19 cellular contexts compared by ENCODE assay signal in genomic region chr1:201827321-201828281, GRCh38. TPM values are rescaled to one million over a fixed set of nuclear protein-coding genes. Genes with fewer than 3 reads are reported as not detected.
A peak's percentile ranks its signal among the peaks of the same experiment; 100 is the strongest.
DNase-seq lines count a peak whose midpoint lies in the region; ATAC-seq, FAIRE-seq and TF ChIP-seq lines count a peak whose summit lies in the region.
"Had no signal": no experiment of that assay in that cellular context is flagged by ENCODE, and none has a peak within 500 bp of the region (broad histone marks: within the 10 kb centered on the region; RNA-seq: fewer than 3 reads in every experiment).

No MANE protein-coding gene starts in this region.

- peak overlapping the region; percentile 98 for H3K4me3 Mint-ChIP-seq in endodermal cell
- H3K4me3 Mint-ChIP-seq in osteocyte (ENCODE audit: unreplicated experiment) = no peak overlapping the region

- no peak for TF ChIP-seq POLR2A in transverse colon (IDR thresholded peaks at IDR 0.05)

- ATAC-seq in DND-41 (ENCODE audit: insufficient read depth, low read depth) (no peak), pancreas (no peak)

- no peak for TF ChIP-seq CTCF in DND-41 (IDR thresholded peaks at IDR 0.05; ENCODE audit: borderline replicate concordance, extremely low read depth, low read length, poor library complexity, severe bottlenecking)
- TF ChIP-seq CTCF in endodermal cell (conservative IDR thresholded peaks at IDR 0.05) = no peak
- TF ChIP-seq CTCF in osteocyte (IDR thresholded peaks at IDR 0.05) = no peak
- no peak for TF ChIP-seq CTCF in pancreas (IDR thresholded peaks at IDR 0.05)
- no peak for TF ChIP-seq CTCF in transverse colon (IDR thresholded peaks at IDR 0.05)

- no peak for FAIRE-seq in pancreas (lab: Jason Lieb, UNC)
- FAIRE-seq: G401.6, urothelium cell line had no signal

- no peaks in the 10 kb centered on the region for H3K9me3 ChIP-seq in DND-41 (ENCODE audit: insufficient read depth, low read length, severe bottlenecking)
- no peaks in the 10 kb centered on the region for H3K9me3 ChIP-seq in endodermal cell (ENCODE audit: control insufficient read depth, low read length)
- no peaks in the 10 kb centered on the region for H3K9me3 ChIP-seq in pancreas
- H3K9me3 ChIP-seq in transverse colon = no peaks in the 10 kb centered on the region
- H3K9me3 ChIP-seq: Peyer's patch had no signal

- intact Hi-C loops in pancreas (cut with DNase I) = no loop called here
- intact Hi-C loops in transverse colon (cut with DNase I; ENCODE audit: low total_unique reads) = no loop called here

- H3K27ac ChIP-seq in DND-41 (ENCODE audit: low read length) (no peak overlapping the region), endodermal cell (ENCODE audit: low read depth, low read length) (no peak overlapping the region), pancreas (no peak overlapping the region), transverse colon (no peak overlapping the region)
- H3K27ac ChIP-seq: Peyer's patch had no signal

- H3K4me3 ChIP-seq in DND-41 (ENCODE audit: low read depth in 1 of 2, low read length in 2 of 2) = peak overlapping the region in 1 of 2 experiments; percentile 98; a peak in 1 of 4 replicates
- peak overlapping the region; percentile 93 for H3K4me3 ChIP-seq in endodermal cell (ENCODE audit: low read length)
- no peak overlapping the region for H3K4me3 ChIP-seq in pancreas
- no peak overlapping the region for H3K4me3 ChIP-seq in transverse colon
- H3K4me3 ChIP-seq: Peyer's patch had no signal

- no peaks in the 10 kb centered on the region for H3K27me3 ChIP-seq in DND-41 (ENCODE audit: insufficient read depth, low read length, poor library complexity)
- no peaks in the 10 kb centered on the region for H3K27me3 ChIP-seq in endodermal cell (ENCODE audit: control insufficient read depth, insufficient read depth, low read length, poor library complexity, severe bottlenecking)
- no peaks in the 10 kb centered on the region for H3K27me3 ChIP-seq in pancreas
- H3K27me3 ChIP-seq in transverse colon = no peaks in the 10 kb centered on the region
- H3K27me3 ChIP-seq: Peyer's patch had no signal

- H3K27me3 Mint-ChIP-seq in endodermal cell (ENCODE audit: insufficient read depth) (no peaks in the 10 kb centered on the region), osteocyte (ENCODE audit: unreplicated experiment) (no peaks in the 10 kb centered on the region)
- H3K27me3 Mint-ChIP-seq: activated T-cell treated with anti-CD3 and anti-CD28 coated beads, Interleukin-2, amount 50 U/mL, for 24 hours; CD4-positive, alpha-beta memory T cell; IgD-negative memory B cell had no signal

- H3K9me3 Mint-ChIP-seq in endodermal cell (no peaks in the 10 kb centered on the region), osteocyte (ENCODE audit: unreplicated experiment) (no peaks in the 10 kb centered on the region)
- H3K9me3 Mint-ChIP-seq: activated T-cell treated with anti-CD3 and anti-CD28 coated beads, Interleukin-2, amount 50 U/mL, for 24 hours; CD4-positive, alpha-beta memory T cell; IgD-negative memory B cell had no signal

- H3K9ac ChIP-seq in DND-41 (ENCODE audit: low read depth, low read length) (peak overlapping the region; percentile 99; the same call in 1 of the 2 replicates), endodermal cell (ENCODE audit: extremely low read depth, low read length, poor library complexity, severe bottlenecking) (no peak overlapping the region)

- H4K20me1 ChIP-seq in DND-41 (ENCODE audit: insufficient read depth, low read length) = peaks cover 25% of the 10 kb centered on the region

- no peak for TF ChIP-seq EP300 in transverse colon (IDR thresholded peaks at IDR 0.05; ENCODE audit: low read depth)

- in situ Hi-C loops in transverse colon (cut with MboI; ENCODE audit: low pct_ligation_motif_present in 1 of 4, low pct_unique_long_range_greater_than_20kb in 1 of 4, low sequenced_read_pairs in 3 of 4) = no loop called here

- peak overlapping the region; percentile 32 for H3K27ac Mint-ChIP-seq in endodermal cell
- H3K27ac Mint-ChIP-seq in osteocyte (ENCODE audit: unreplicated experiment) = peak overlapping the region; percentile 77

- H3K36me3 ChIP-seq in DND-41 (ENCODE audit: insufficient read depth, low read length) = peaks cover 8% of the 10 kb centered on the region; the same call in 1 of the 2 replicates
- H3K36me3 ChIP-seq in endodermal cell (ENCODE audit: control insufficient read depth, insufficient read depth, low read length) = no peaks in the 10 kb centered on the region
- H3K36me3 ChIP-seq in pancreas = no peaks in the 10 kb centered on the region
- H3K36me3 ChIP-seq in transverse colon = no peaks in the 10 kb centered on the region
- H3K36me3 ChIP-seq: Peyer's patch had no signal

- peaks cover 38% of the 10 kb centered on the region for H3K4me1 ChIP-seq in DND-41 (ENCODE audit: insufficient read depth, low read length)
- peaks cover 3% of the 10 kb centered on the region for H3K4me1 ChIP-seq in endodermal cell (ENCODE audit: control insufficient read depth, insufficient read depth, low read length)
- H3K4me1 ChIP-seq in pancreas = peaks cover 6 to 15% (median 7%) of the 10 kb centered on the region in 3 donors
- H3K4me1 ChIP-seq in transverse colon = peaks cover 11 to 38% (median 19%) of the 10 kb centered on the region in 4 donors

- peaks cover 22% of the 10 kb centered on the region for H3K4me1 Mint-ChIP-seq in endodermal cell
- peaks cover 67% of the 10 kb centered on the region for H3K4me1 Mint-ChIP-seq in osteocyte (ENCODE audit: unreplicated experiment)

- WGBS in endodermal cell (ENCODE audit: insufficient coverage in 1 of 2, insufficient read length in 1 of 2), 2 experiments = 95 to 96% methylated on average over 12 of the region's 12 CpGs
- WGBS in pancreas, 2 donors = 80 to 88% methylated on average over 12 of the region's 12 CpGs
- 93 to 100% methylated on average over 2 to 12 of the region's 12 CpGs for WGBS in transverse colon (ENCODE audit: low coverage in 1 of 2), 2 donors

- peaks cover 7% of the 10 kb centered on the region for H3K36me3 Mint-ChIP-seq in endodermal cell (ENCODE audit: low read depth)
- peaks cover 12% of the 10 kb centered on the region for H3K36me3 Mint-ChIP-seq in osteocyte (ENCODE audit: unreplicated experiment)
- H3K36me3 Mint-ChIP-seq: IgD-negative memory B cell had no signal

- peaks cover 41% of the 10 kb centered on the region for H3K79me2 ChIP-seq in DND-41 (ENCODE audit: insufficient read depth, low read length)

- H2AFZ ChIP-seq in DND-41 (ENCODE audit: low read depth, low read length) = no peak overlapping the region

- DNase-seq in DND-41 = no peak
- peak; percentile 17 for DNase-seq in NCI-H69 (lab: John Stamatoyannopoulos, UW)
- DNase-seq in endodermal cell = no peak
- no peak for DNase-seq in osteocyte (ENCODE audit: extremely low spot score, unreplicated experiment)
- DNase-seq in pancreas = no peak
- DNase-seq in AML-193 (lab: John Stamatoyannopoulos, UW) = no peak
- no peak for DNase-seq in transverse colon
- DNase-seq: activated CD4-positive, alpha-beta T cell treated with anti-CD3 and anti-CD28 coated beads for 4 hours; activated T-cell treated with anti-CD3 and anti-CD28 coated beads, Interleukin-2, amount 50 U/mL, for 24 hours; CD4-positive, alpha-beta memory T cell; effector CD8-positive, alpha-beta T cell; NCI-H1417; NCI-H446; Peyer's patch; stimulated activated CD8-positive, alpha-beta memory T cell treated with anti-CD3 and anti-CD28 coated beads, Interleukin-4, amount 100 ng/mL, for 48 hours; T-helper 2 cell had no signal

- peak overlapping the region; percentile 86 for H3K4me2 ChIP-seq in DND-41 (ENCODE audit: insufficient read depth, low read length)

RNA-seq across cellular contexts. Expression of gene IPO9, which starts 1.4 kb away (rescaled TPM):
- total RNA-seq in endodermal cell (100 to 1,000 TPM; 108 to 133 TPM), osteocyte (63.3 and 65.0 TPM in 2 replicates), pancreas (10 to 100 TPM; 12.4 to 21.2 (median 16.0) TPM), transverse colon (10 to 100 TPM in 1 of 4 donors, 1 to 10 TPM in 3; 2.0 to 13.0 (median 7.9) TPM)
- 89.7 TPM for polyA plus RNA-seq in endodermal cell (2013, experiment 1 of 2)
- 83.8 TPM for polyA plus RNA-seq in endodermal cell (2013, experiment 2 of 2)
- 10 to 100 TPM; 16.3 to 19.6 TPM for polyA plus RNA-seq in pancreas
